Comparison of ENCODE assay signal across 1 cellular context in genomic region chr15:68387288-68388143, GRCh38.
TF ChIP-seq lines count a peak whose summit lies in the region.

No MANE protein-coding gene starts in this region.

TF ChIP-seq in IMR-90, 13 proteins besides CTCF, POLR2A, EP300 and RAD21 (continued from another document):
- TF ChIP-seq, protein P1, sequence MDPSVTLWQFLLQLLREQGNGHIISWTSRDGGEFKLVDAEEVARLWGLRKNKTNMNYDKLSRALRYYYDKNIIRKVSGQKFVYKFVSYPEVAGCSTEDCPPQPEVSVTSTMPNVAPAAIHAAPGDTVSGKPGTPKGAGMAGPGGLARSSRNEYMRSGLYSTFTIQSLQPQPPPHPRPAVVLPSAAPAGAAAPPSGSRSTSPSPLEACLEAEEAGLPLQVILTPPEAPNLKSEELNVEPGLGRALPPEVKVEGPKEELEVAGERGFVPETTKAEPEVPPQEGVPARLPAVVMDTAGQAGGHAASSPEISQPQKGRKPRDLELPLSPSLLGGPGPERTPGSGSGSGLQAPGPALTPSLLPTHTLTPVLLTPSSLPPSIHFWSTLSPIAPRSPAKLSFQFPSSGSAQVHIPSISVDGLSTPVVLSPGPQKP (IDR thresholded peaks at IDR 0.05; ENCODE audit: borderline replicate concordance, low read depth, low read length), result no peak
